In genomic region chr22:31029276-31029675, GRCh38 we compare ENCODE assay signal across 36 cellular contexts.
"Had no signal": no experiment of that assay in that cellular context is flagged by ENCODE, and none has a peak within 500 bp of the region (broad histone marks: within the 10 kb centered on the region; RNA-seq: fewer than 3 reads in every experiment).

No MANE protein-coding gene starts in this region.

- H3K36me3 ChIP-seq: MG63 had no signal

- DNase-seq: Karpas-422, Kasumi-1, MG63, MM.1S, MV-4-11, NCI-H1048, NCI-H1092, NCI-H1092 treated with DMSO at 0.1 percent for 48 hours, NCI-H1105, NCI-H1105 treated with DMSO at 0.1 percent for 48 hours, NCI-H1417, NCI-H1417 treated with DMSO at 0.1 percent for 48 hours, NCI-H1436, NCI-H1436 treated with DMSO at 0.1 percent for 48 hours, NCI-H146, NCI-H1694, NCI-H1694 treated with DMSO at 0.1 percent for 48 hours, NCI-H187, NCI-H187 treated with DMSO at 0.1 percent for 48 hours, NCI-H1930, NCI-H2029, NCI-H2029 treated with DMSO at 0.1 percent for 48 hours, NCI-H2081, NCI-H2081 treated with DMSO at 0.1 percent for 48 hours, NCI-H2107, NCI-H2171, NCI-H2171 treated with DMSO at 0.1 percent for 48 hours, NCI-H2227 treated with DMSO at 0.1 percent for 48 hours, NCI-H226, NCI-H345, NCI-H446, NCI-H446 treated with DMSO at 0.1 percent for 48 hours, NCI-H510A, NCI-H510A treated with DMSO at 0.1 percent for 48 hours, NCI-H524, NCI-H524 treated with DMSO at 0.1 percent for 48 hours had no signal

- H3K4me3 ChIP-seq: MG63 had no signal

- H3K27me3 ChIP-seq: MG63 had no signal
